In genomic region chr10:114316744-114317143, GRCh38 we compare ENCODE assay signal across 27 cellular contexts.
"Had no signal": no experiment of that assay in that cellular context is flagged by ENCODE, and none has a peak within 500 bp of the region (broad histone marks: within the 10 kb centered on the region; RNA-seq: fewer than 3 reads in every experiment).

No MANE protein-coding gene starts in this region.

- H3K4me3 ChIP-seq: MG63, SJSA1 had no signal

- H3K4me1 Mint-ChIP-seq: activated CD4-positive, alpha-beta T cell treated with anti-CD3 and anti-CD28 coated beads, Interleukin-2, amount 10 ng/mL, durations not matched to agents 24 days and 14 days; activated T-helper 17 cell treated with anti-CD3 and anti-CD28 coated beads, Interleukin-2, amount 50 U/mL, for 72 hours; brain had no signal

- ATAC-seq: activated CD8-positive, alpha-beta T cell treated with anti-CD3 and anti-CD28 coated beads for 36 hours; activated naive CD4-positive, alpha-beta T cell treated with anti-CD3 and anti-CD28 coated beads, Interleukin-2, amount 50 U/mL, for 72 hours; activated T-cell treated with anti-CD3 and anti-CD28 coated beads, Interleukin-2, amount 50 U/mL, for 72 hours; activated T-helper 17 cell treated with anti-CD3 and anti-CD28 coated beads, Interleukin-2, amount 50 U/mL, for 72 hours; Panc1 had no signal

- H3K9me3 Mint-ChIP-seq: activated CD4-positive, alpha-beta T cell treated with anti-CD3 and anti-CD28 coated beads, Interleukin-2, amount 10 ng/mL, durations not matched to agents 24 days and 14 days; activated CD8-positive, alpha-beta T cell treated with anti-CD3 and anti-CD28 coated beads for 36 hours; activated naive CD4-positive, alpha-beta T cell treated with anti-CD3 and anti-CD28 coated beads for 36 hours; activated naive CD4-positive, alpha-beta T cell treated with anti-CD3 and anti-CD28 coated beads, Interleukin-2, amount 50 U/mL, for 72 hours; activated T-cell treated with anti-CD3 and anti-CD28 coated beads, Interleukin-2, amount 50 U/mL, for 72 hours; activated T-helper 17 cell treated with anti-CD3 and anti-CD28 coated beads, Interleukin-2, amount 50 U/mL, for 72 hours; brain; T-helper 1 cell treated with Interleukin-12 subunit alpha and Interleukin-12 subunit beta and Interleukin-4 antibody, amounts not matched to agents 30 μg/mL and 1 μg/mL, for 36 hours; T-helper 2 cell treated with Interferon-gamma antibody and Interleukin-4, amounts not matched to agents 5 μg/mL and 100 μg/mL, for 36 hours had no signal

- H3K36me3 Mint-ChIP-seq: activated naive CD4-positive, alpha-beta T cell treated with anti-CD3 and anti-CD28 coated beads, Interleukin-2, amount 50 U/mL, for 72 hours; brain had no signal

- H3K27me3 Mint-ChIP-seq: activated CD8-positive, alpha-beta T cell treated with anti-CD3 and anti-CD28 coated beads for 36 hours had no signal

- H3K27ac Mint-ChIP-seq: activated CD4-positive, alpha-beta T cell treated with anti-CD3 and anti-CD28 coated beads, Interleukin-2, amount 10 ng/mL, durations not matched to agents 24 days and 14 days; activated CD8-positive, alpha-beta T cell treated with anti-CD3 and anti-CD28 coated beads for 36 hours; activated naive CD4-positive, alpha-beta T cell treated with anti-CD3 and anti-CD28 coated beads for 36 hours; activated T-cell treated with anti-CD3 and anti-CD28 coated beads, Interleukin-2, amount 50 U/mL, for 72 hours; activated T-helper 17 cell treated with anti-CD3 and anti-CD28 coated beads, Interleukin-2, amount 50 U/mL, for 72 hours; T-helper 1 cell treated with Interleukin-12 subunit alpha and Interleukin-12 subunit beta and Interleukin-4 antibody, amounts not matched to agents 30 μg/mL and 1 μg/mL, for 36 hours; T-helper 2 cell treated with Interferon-gamma antibody and Interleukin-4, amounts not matched to agents 5 μg/mL and 100 μg/mL, for 36 hours had no signal

- H3K27ac ChIP-seq: KMS-11, SJSA1 had no signal

- DNase-seq: activated CD4-positive, alpha-beta T cell treated with anti-CD3 and anti-CD28 coated beads, Interleukin-2, amount 10 ng/mL, durations not matched to agents 24 days and 14 days; activated CD4-positive, alpha-beta T cell treated with anti-CD3 and anti-CD28 coated beads, Interleukin-2, amount 50 U/mL, for 4 hours; activated CD8-positive, alpha-beta T cell treated with anti-CD3 and anti-CD28 coated beads for 36 hours; activated gamma-delta T cell treated with Interleukin-2 at 50 U/mL for 16 hours; activated naive CD4-positive, alpha-beta T cell treated with anti-CD3 and anti-CD28 coated beads for 36 hours; activated T-cell treated with anti-CD3 and anti-CD28 coated beads, Interleukin-2, amount 50 U/mL, for 1 hour; activated T-cell treated with anti-CD3 and anti-CD28 coated beads, Interleukin-2, amount 50 U/mL, for 72 hours; anterior cingulate cortex; central memory CD4-positive, alpha-beta T cell; MG63; NCI-H1048; NCI-H1105 treated with DMSO at 0.1 percent for 48 hours; NCI-H1436; NCI-H1694 treated with DMSO at 0.1 percent for 48 hours; NCI-H2029; NCI-H345; NCI-H524 treated with DMSO at 0.1 percent for 48 hours; SHP77 treated with DMSO at 0.1 percent for 48 hours; SK-N-SH had no signal

- H3K4me3 Mint-ChIP-seq: activated CD4-positive, alpha-beta T cell treated with anti-CD3 and anti-CD28 coated beads, Interleukin-2, amount 10 ng/mL, durations not matched to agents 24 days and 14 days; activated CD8-positive, alpha-beta T cell treated with anti-CD3 and anti-CD28 coated beads for 36 hours; activated naive CD4-positive, alpha-beta T cell treated with anti-CD3 and anti-CD28 coated beads for 36 hours; activated T-cell treated with anti-CD3 and anti-CD28 coated beads, Interleukin-2, amount 50 U/mL, for 72 hours; activated T-helper 17 cell treated with anti-CD3 and anti-CD28 coated beads, Interleukin-2, amount 50 U/mL, for 72 hours; brain; T-helper 1 cell treated with Interleukin-12 subunit alpha and Interleukin-12 subunit beta and Interleukin-4 antibody, amounts not matched to agents 30 μg/mL and 1 μg/mL, for 36 hours; T-helper 2 cell treated with Interferon-gamma antibody and Interleukin-4, amounts not matched to agents 5 μg/mL and 100 μg/mL, for 36 hours had no signal
